Comparison of ENCODE assay signal across 1 cellular context in genomic region chr9:136578915-136579637, GRCh38.
TF ChIP-seq lines count a peak whose summit lies in the region.

No MANE protein-coding gene starts in this region.

TF ChIP-seq in K562, 482 proteins besides CTCF, POLR2A, EP300 and RAD21 (continued from another document):
- TF ChIP-seq ZNF518B (CRISPR knock-in tag; IDR thresholded peaks at IDR 0.05) (no peak), MGA (IDR thresholded peaks at IDR 0.05) (no peak), TEAD1 (CRISPR knock-in tag; IDR thresholded peaks at IDR 0.05) (peak in 1 of 2 experiments; percentile 27; a peak in 1 of 4 replicates), DPF2 (IDR thresholded peaks at IDR 0.05) (no peak), TAF1 (IDR thresholded peaks at IDR 0.05; ENCODE audit: control insufficient read depth, extremely low read depth, insufficient read depth, low read length, severe bottlenecking) (no peak), EGR1 (conservative IDR thresholded peaks at IDR 0.05) (peak; percentile 25), ZC3H4 (CRISPR knock-in tag; IDR thresholded peaks at IDR 0.05; ENCODE audit: borderline replicate concordance) (peak; percentile 43; the same call in 1 of the 2 replicates), CTBP1 (IDR thresholded peaks at IDR 0.05; ENCODE audit: borderline replicate concordance) (peak; percentile 66; the same call in 1 of the 2 replicates), HMG20B (CRISPR knock-in tag; IDR thresholded peaks at IDR 0.05) (no peak), ZFX (CRISPR knock-in tag; IDR thresholded peaks at IDR 0.05) (peak; percentile 40), ZNF740 (CRISPR knock-in tag; IDR thresholded peaks at IDR 0.05) (0 out of 2 replicates have a peak, but pooled peaks have one; percentile 33), ZNF740 (tag; IDR thresholded peaks at IDR 0.05) (no peak)
TF ChIP-seq in K562: peak in this region for 18.
